In the genomic region with DNA sequence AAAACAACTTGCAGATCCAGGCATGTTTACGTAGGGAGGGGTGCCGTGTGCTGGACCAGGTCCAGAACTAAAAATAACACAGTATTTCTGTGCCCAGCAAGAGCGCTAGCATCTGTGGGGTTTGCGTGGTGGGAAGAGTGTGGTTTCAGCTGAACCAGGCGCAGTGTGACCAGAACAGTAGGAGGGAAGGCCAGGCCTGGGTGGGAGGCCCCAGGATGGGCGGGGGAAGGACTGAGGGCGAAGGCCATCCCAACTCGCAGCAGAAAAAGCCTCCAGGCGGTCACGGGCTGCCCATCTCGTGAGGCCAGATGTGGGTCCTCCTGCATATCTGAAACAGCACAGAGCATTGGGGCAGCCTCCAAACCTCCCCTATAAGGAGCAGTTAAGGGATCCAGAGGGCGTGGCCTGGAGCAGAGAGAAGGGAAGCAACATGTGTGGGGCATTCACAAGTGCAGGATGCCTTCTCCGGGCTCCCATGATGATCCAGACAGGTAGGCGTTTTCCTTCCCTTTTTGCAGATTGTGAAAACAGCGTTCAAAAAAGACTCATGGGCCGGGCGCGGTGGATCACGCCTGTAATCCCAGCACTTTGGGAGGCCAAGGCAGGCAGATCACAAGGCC, we compare ENCODE assay signal across 9 cellular contexts. TPM values are rescaled to one million over a fixed set of nuclear protein-coding genes. Genes with fewer than 3 reads are reported as not detected.
DNase-seq lines count a peak whose midpoint lies in the region; ATAC-seq and TF ChIP-seq lines count a peak whose summit lies in the region.
"Had no signal": no experiment of that assay in that cellular context is flagged by ENCODE, and none has a peak within 500 bp of the region (broad histone marks: within the 10 kb centered on the region; RNA-seq: fewer than 3 reads in every experiment).

No MANE protein-coding gene starts in this region.

- in situ Hi-C loops in HAP-1 (cut with MboI; ENCODE audit: low sequenced_read_pairs): no loop called here

- peak overlapping the region; percentile 67 for H3K27ac ChIP-seq in SJSA1
- H3K27ac ChIP-seq in heart left ventricle: peak overlapping the region; percentile 52 to 88 (median 70)

- intact Hi-C loops in heart left ventricle (cut with DNase I): loop anchor here in 4 of 10 donors (5.0 to 10.0 kb wide), 4 partner anchors 95 to 118 kb away; no protein-coding TSS in a partner anchor

- no peaks in the 10 kb centered on the region; the same call in 1 of the 2 replicates for H3K9me3 ChIP-seq in SJSA1 (replicated peaks)
- H3K9me3 ChIP-seq in heart left ventricle: peaks cover 0 to 6% (median 0%) of the 10 kb centered on the region in 12 donors
- no peaks in the 10 kb centered on the region for H3K9me3 ChIP-seq in skeletal muscle satellite cell (replicated peaks; ENCODE audit: low read length)
- H3K9me3 ChIP-seq in HAP-1: no peaks in the 10 kb centered on the region

- H3K27me3 ChIP-seq in SJSA1 (replicated peaks) (no peaks in the 10 kb centered on the region), heart left ventricle (no peaks in the 10 kb centered on the region), skeletal muscle satellite cell (ENCODE audit: control insufficient read depth, insufficient read depth, low read length) (no peaks in the 10 kb centered on the region), HAP-1 (ENCODE audit: low read depth) (no peaks in the 10 kb centered on the region)

- peak in 1 of 2 donors; percentile 30 for TF ChIP-seq POLR2A in heart left ventricle (IDR thresholded peaks at IDR 0.05)

- H3K36me3 ChIP-seq in SJSA1 (no peaks in the 10 kb centered on the region), heart left ventricle (no peaks in the 10 kb centered on the region), skeletal muscle satellite cell (ENCODE audit: insufficient read depth, low read length) (no peaks in the 10 kb centered on the region), HAP-1 (replicated peaks) (no peaks in the 10 kb centered on the region)

- WGBS in heart left ventricle, 4 donors: 29 to 38% (median 32%) methylated on average over 13 to 19 of the region's 19 CpGs

- peak; percentile 41 to 81 (median 72) for ATAC-seq in heart left ventricle

- no peak for TF ChIP-seq CTCF in heart left ventricle (IDR thresholded peaks at IDR 0.05)

- DNase-seq in GM04504 (ENCODE audit: low read depth) (peak; percentile 81), SJSA1 (ENCODE audit: low read depth in 1 of 2, low spot score in 2 of 2) (peak; percentile 87 to 91), heart left ventricle (peak in 4 of 5 donors; percentile 68 to 75 (median 72)), NCI-H1092 (lab: John Stamatoyannopoulos, UW) (no peak), NCI-H82 (lab: John Stamatoyannopoulos, UW) (no peak), HK-2 (ENCODE audit: unreplicated experiment) (no peak), HAP-1 (ENCODE audit: low spot score in 2 of 2) (no peak)
- DNase-seq: activated B cell treated with CpG ODN at 0.5 μM for 24 hours had no signal

- H3K9ac ChIP-seq in skeletal muscle satellite cell (ENCODE audit: low read depth, low read length): peak overlapping the region; percentile 77

- H3K4me1 ChIP-seq in SJSA1 (replicated peaks): peaks cover 51% of the 10 kb centered on the region
- H3K4me1 ChIP-seq in heart left ventricle: peaks cover 5 to 53% (median 46%) of the 10 kb centered on the region in 12 donors
- peaks cover 49% of the 10 kb centered on the region for H3K4me1 ChIP-seq in skeletal muscle satellite cell (ENCODE audit: control insufficient read depth, insufficient read depth, low read length)
- no peaks in the 10 kb centered on the region for H3K4me1 ChIP-seq in HAP-1

- peak overlapping the region; percentile 60 for H3K4me2 ChIP-seq in skeletal muscle satellite cell (ENCODE audit: low read length)

- H3K4me3 ChIP-seq in SJSA1 (no peak overlapping the region), heart left ventricle (no peak overlapping the region), skeletal muscle satellite cell (ENCODE audit: low read length) (peak overlapping the region; percentile 36), HAP-1 (no peak overlapping the region)

RNA-seq across cellular contexts. Expression of gene CD9, which starts 17.8 kb away (rescaled TPM):
- 279 and 304 TPM in 2 replicates for total RNA-seq in SJSA1 (2014; rRNA removed; shearing (Covaris generic))
- total RNA-seq in heart left ventricle: 10 to 100 TPM; 29.9 to 96.1 (median 54.7) TPM
- 10 to 100 TPM; 63.2 to 87.4 TPM for polyA plus RNA-seq in heart left ventricle
- 31.7 and 66.4 TPM in 2 replicates for total RNA-seq in skeletal muscle satellite cell (2012; rRNA removed)

RNA-seq across cellular contexts. Expression of gene VWF, which starts 57.9 kb away (rescaled TPM):
- total RNA-seq in SJSA1 (2014; rRNA removed; shearing (Covaris generic)): 0.09 and 0.50 TPM in 2 replicates
- total RNA-seq in heart left ventricle: 100 to 1,000 TPM; 187 to 503 (median 258) TPM
- polyA plus RNA-seq in heart left ventricle: 100 to 1,000 TPM; 125 to 215 TPM
- 0.22 and 0.25 TPM in 2 replicates for total RNA-seq in skeletal muscle satellite cell (2012; rRNA removed)
- total RNA-seq: activated B cell treated with CpG ODN at 0.5 μM for 24 hours had no signal

Comparison
In these comparisons a context has a peak if more than half of its experiments do, and no peak if none do; other contexts are left out.
1. DNase-seq: peak in GM04504 (single experiment), SJSA1 (2 of 2) and heart left ventricle (4 of 5); none in NCI-H1092 (single experiment), NCI-H82 (single experiment), HK-2 (single experiment) and HAP-1 (0 of 2).
2. RNA of gene VWF, which starts 57.9 kb away (total RNA-seq): 187 to 503 TPM in heart left ventricle; 0.09 to 0.50 TPM in SJSA1; every median in the first group is over 100 times any median in the second.